Comparison of ENCODE assay signal across 23 cellular contexts in the genomic region with DNA sequence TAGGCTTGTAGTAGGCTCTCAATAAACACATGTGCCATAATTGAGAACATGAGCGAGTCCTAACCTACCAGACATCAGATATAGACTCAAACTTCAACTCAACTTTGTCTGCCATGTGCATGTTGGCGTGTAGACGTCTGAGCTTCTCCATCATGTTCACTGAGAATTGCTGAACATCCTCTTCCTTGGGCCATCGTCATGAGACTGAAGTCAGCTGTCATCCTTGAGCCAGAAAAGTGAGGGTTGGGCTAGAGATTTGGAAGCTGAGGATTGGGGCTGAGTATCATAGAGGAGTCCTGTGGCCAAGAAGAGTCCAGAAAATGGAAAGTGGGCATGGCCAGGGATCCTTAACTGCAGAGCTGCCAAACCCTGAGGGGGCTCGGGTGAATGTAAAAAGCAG.
"Had no signal": no experiment of that assay in that cellular context is flagged by ENCODE, and none has a peak within 500 bp of the region (broad histone marks: within the 10 kb centered on the region; RNA-seq: fewer than 3 reads in every experiment).

No MANE protein-coding gene starts in this region.

- H3K27me3 ChIP-seq: dorsolateral prefrontal cortex, esophagus muscularis mucosa, gastroesophageal sphincter, heart left ventricle, left lung had no signal

- H3K4me3 Mint-ChIP-seq: mesothelial cell of epicardium, naive B cell had no signal

- H3K4me1 Mint-ChIP-seq: mesothelial cell of epicardium had no signal

- H3K36me3 Mint-ChIP-seq: mesothelial cell of epicardium, naive B cell had no signal

- H3K36me3 ChIP-seq: esophagus muscularis mucosa, gastroesophageal sphincter, heart left ventricle, left lung, lower lobe of right lung had no signal

- H3K27ac Mint-ChIP-seq: mesothelial cell of epicardium had no signal

- FAIRE-seq: colon, endothelial cell of umbilical vein, frontal cortex, islet of Langerhans, keratinocyte had no signal

- H3K4me1 ChIP-seq: esophagus muscularis mucosa, foreskin keratinocyte, gastroesophageal sphincter, left lung, lower lobe of right lung had no signal

- ATAC-seq: foreskin keratinocyte, gastroesophageal sphincter, heart left ventricle, left cardiac atrium, left lung, left ventricle myocardium superior, lower lobe of right lung, mucosa of descending colon had no signal

- H3K4me3 ChIP-seq: coronary artery, dorsolateral prefrontal cortex, esophagus muscularis mucosa, gastroesophageal sphincter, heart left ventricle, left lung, lower lobe of right lung, mucosa of descending colon had no signal

- DNase-seq: dermis blood vessel endothelial cell; dorsolateral prefrontal cortex; effector CD4-positive, alpha-beta T cell; effector memory CD4-positive, alpha-beta T cell; foreskin keratinocyte; heart left ventricle; hippocampal formation; left cardiac atrium; left lung; left ventricle myocardium superior; lower lobe of right lung; mesenchymal stem cell; mucosa of descending colon; naive B cell had no signal

- H3K9me3 ChIP-seq: esophagus muscularis mucosa, gastroesophageal sphincter, heart left ventricle, left lung, lower lobe of right lung, mucosa of descending colon had no signal

- H3K27ac ChIP-seq: coronary artery, dorsolateral prefrontal cortex, esophagus muscularis mucosa, foreskin keratinocyte, gastroesophageal sphincter, heart left ventricle, left lung, lower lobe of right lung had no signal

- H3K27me3 Mint-ChIP-seq: naive B cell had no signal
